Comparison of ENCODE assay signal across 8 cellular contexts in genomic region chr4:41215155-41215554, GRCh38. TPM values are rescaled to one million over a fixed set of nuclear protein-coding genes. Genes with fewer than 3 reads are reported as not detected.
A peak's percentile ranks its signal among the peaks of the same experiment; 100 is the strongest.
DNase-seq lines count a peak whose midpoint lies in the region; ATAC-seq and TF ChIP-seq lines count a peak whose summit lies in the region.

No MANE protein-coding gene starts in this region.

- ATAC-seq in stimulated activated naive CD8-positive, alpha-beta T cell treated with anti-CD3 and anti-CD28 coated beads, Interleukin-15, Interleukin-2, amounts not matched to agents 100 U/mL and 50 U/mL, for 24 hours, result no peak

- H3K9me3 Mint-ChIP-seq in stimulated activated naive CD8-positive, alpha-beta T cell treated with anti-CD3 and anti-CD28 coated beads, Interleukin-15, Interleukin-2, amounts not matched to agents 100 ng/mL and 50 ng/mL, for 24 hours, result no peaks in the 10 kb centered on the region
- no peaks in the 10 kb centered on the region for H3K9me3 Mint-ChIP-seq in activated naive CD8-positive, alpha-beta T cell treated with anti-CD3 and anti-CD28 coated beads for 36 hours
- H3K9me3 Mint-ChIP-seq in mesothelial cell of epicardium, result no peaks in the 10 kb centered on the region

- peaks cover 27% of the 10 kb centered on the region for H3K4me1 Mint-ChIP-seq in stimulated activated naive CD8-positive, alpha-beta T cell treated with anti-CD3 and anti-CD28 coated beads, Interleukin-15, Interleukin-2, amounts not matched to agents 100 ng/mL and 50 ng/mL, for 24 hours (ENCODE audit: low read depth)
- H3K4me1 Mint-ChIP-seq in activated naive CD8-positive, alpha-beta T cell treated with anti-CD3 and anti-CD28 coated beads for 36 hours, result peaks cover 26% of the 10 kb centered on the region
- H3K4me1 Mint-ChIP-seq in mesothelial cell of epicardium, result peaks cover 43% of the 10 kb centered on the region

- H3K4me3 Mint-ChIP-seq in stimulated activated naive CD8-positive, alpha-beta T cell treated with anti-CD3 and anti-CD28 coated beads, Interleukin-15, Interleukin-2, amounts not matched to agents 100 ng/mL and 50 ng/mL, for 24 hours, result peak overlapping the region; percentile 2
- H3K4me3 Mint-ChIP-seq in activated naive CD8-positive, alpha-beta T cell treated with anti-CD3 and anti-CD28 coated beads for 36 hours, result peak overlapping the region; percentile 76
- peak overlapping the region; percentile 85 for H3K4me3 Mint-ChIP-seq in mesothelial cell of epicardium

- no peak overlapping the region for H3K27ac Mint-ChIP-seq in stimulated activated naive CD8-positive, alpha-beta T cell treated with anti-CD3 and anti-CD28 coated beads, Interleukin-15, Interleukin-2, amounts not matched to agents 100 ng/mL and 50 ng/mL, for 24 hours
- no peak overlapping the region for H3K27ac Mint-ChIP-seq in activated naive CD8-positive, alpha-beta T cell treated with anti-CD3 and anti-CD28 coated beads for 36 hours
- H3K27ac Mint-ChIP-seq in mesothelial cell of epicardium, result no peak overlapping the region

- no peak for DNase-seq in stimulated activated naive CD8-positive, alpha-beta T cell treated with anti-CD3 and anti-CD28 coated beads, Interleukin-15, Interleukin-2, amounts not matched to agents 100 U/mL and 50 U/mL, for 24 hours
- DNase-seq in activated naive CD8-positive, alpha-beta T cell treated with anti-CD3 and anti-CD28 coated beads for 36 hours, result no peak
- DNase-seq in mesothelial cell of epicardium (ENCODE audit: low spot score in 2 of 2, unreplicated experiment in 2 of 2) (no peak), NCI-H1105 treated with DMSO at 0.1 percent for 48 hours (lab: John Stamatoyannopoulos, UW) (no peak), erythroblast (lab: John Stamatoyannopoulos, UW) (no peak), NCI-H2081 treated with DMSO at 0.1 percent for 48 hours (lab: John Stamatoyannopoulos, UW) (no peak), AG08395 (ENCODE audit: low spot score) (no peak)

- TF ChIP-seq POLR2A in erythroblast (IDR thresholded peaks at IDR 0.05; ENCODE audit: low read length), result no peak

- H3K36me3 Mint-ChIP-seq in stimulated activated naive CD8-positive, alpha-beta T cell treated with anti-CD3 and anti-CD28 coated beads, Interleukin-15, Interleukin-2, amounts not matched to agents 100 ng/mL and 50 ng/mL, for 24 hours (ENCODE audit: low read depth), result no peaks in the 10 kb centered on the region
- no peaks in the 10 kb centered on the region for H3K36me3 Mint-ChIP-seq in activated naive CD8-positive, alpha-beta T cell treated with anti-CD3 and anti-CD28 coated beads for 36 hours
- no peaks in the 10 kb centered on the region for H3K36me3 Mint-ChIP-seq in mesothelial cell of epicardium

- peaks cover 65% of the 10 kb centered on the region for H3K27me3 Mint-ChIP-seq in stimulated activated naive CD8-positive, alpha-beta T cell treated with anti-CD3 and anti-CD28 coated beads, Interleukin-15, Interleukin-2, amounts not matched to agents 100 ng/mL and 50 ng/mL, for 24 hours
- peaks cover 62% of the 10 kb centered on the region for H3K27me3 Mint-ChIP-seq in activated naive CD8-positive, alpha-beta T cell treated with anti-CD3 and anti-CD28 coated beads for 36 hours
- H3K27me3 Mint-ChIP-seq in mesothelial cell of epicardium (ENCODE audit: low read depth), result no peaks in the 10 kb centered on the region

- no peak for TF ChIP-seq CTCF in mesothelial cell of epicardium (IDR thresholded peaks at IDR 0.05; ENCODE audit: unreplicated experiment)

RNA-seq across cellular contexts. Expression of gene APBB2, which starts 0.8 kb away (rescaled TPM):
- 1 to 10 TPM; 3.1 to 5.5 TPM for total RNA-seq in activated naive CD8-positive, alpha-beta T cell treated with anti-CD3 and anti-CD28 coated beads for 36 hours
- total RNA-seq in mesothelial cell of epicardium, result 56.6 to 63.5 TPM (median 63.2 TPM) in 3 replicates

RNA-seq across cellular contexts. Expression of gene UCHL1, which starts 41.6 kb away (rescaled TPM):
- 1 to 10 TPM; 6.2 to 7.5 TPM for total RNA-seq in activated naive CD8-positive, alpha-beta T cell treated with anti-CD3 and anti-CD28 coated beads for 36 hours
- total RNA-seq in mesothelial cell of epicardium, result 161 to 181 TPM (median 163 TPM) in 3 replicates

Comparison
In these comparisons a context has a peak if more than half of its experiments do, and no peak if none do; other contexts are left out.
1. H3K4me3 Mint-ChIP-seq: peak in every context shown above with its lines; median percentile 85 in mesothelial cell of epicardium; 76 in activated naive CD8-positive, alpha-beta T cell treated with anti-CD3 and anti-CD28 coated beads for 36 hours; 2 in stimulated activated naive CD8-positive, alpha-beta T cell treated with anti-CD3 and anti-CD28 coated beads, Interleukin-15, Interleukin-2, amounts not matched to agents 100 ng/mL and 50 ng/mL, for 24 hours.
2. RNA of gene UCHL1, which starts 41.6 kb away (total RNA-seq): 161 to 181 TPM in mesothelial cell of epicardium; 6.2 to 7.5 TPM in activated naive CD8-positive, alpha-beta T cell treated with anti-CD3 and anti-CD28 coated beads for 36 hours; every median in the first group is over 10 times any median in the second.